ENCODE assay signal across 9 cellular contexts in the genomic region with DNA sequence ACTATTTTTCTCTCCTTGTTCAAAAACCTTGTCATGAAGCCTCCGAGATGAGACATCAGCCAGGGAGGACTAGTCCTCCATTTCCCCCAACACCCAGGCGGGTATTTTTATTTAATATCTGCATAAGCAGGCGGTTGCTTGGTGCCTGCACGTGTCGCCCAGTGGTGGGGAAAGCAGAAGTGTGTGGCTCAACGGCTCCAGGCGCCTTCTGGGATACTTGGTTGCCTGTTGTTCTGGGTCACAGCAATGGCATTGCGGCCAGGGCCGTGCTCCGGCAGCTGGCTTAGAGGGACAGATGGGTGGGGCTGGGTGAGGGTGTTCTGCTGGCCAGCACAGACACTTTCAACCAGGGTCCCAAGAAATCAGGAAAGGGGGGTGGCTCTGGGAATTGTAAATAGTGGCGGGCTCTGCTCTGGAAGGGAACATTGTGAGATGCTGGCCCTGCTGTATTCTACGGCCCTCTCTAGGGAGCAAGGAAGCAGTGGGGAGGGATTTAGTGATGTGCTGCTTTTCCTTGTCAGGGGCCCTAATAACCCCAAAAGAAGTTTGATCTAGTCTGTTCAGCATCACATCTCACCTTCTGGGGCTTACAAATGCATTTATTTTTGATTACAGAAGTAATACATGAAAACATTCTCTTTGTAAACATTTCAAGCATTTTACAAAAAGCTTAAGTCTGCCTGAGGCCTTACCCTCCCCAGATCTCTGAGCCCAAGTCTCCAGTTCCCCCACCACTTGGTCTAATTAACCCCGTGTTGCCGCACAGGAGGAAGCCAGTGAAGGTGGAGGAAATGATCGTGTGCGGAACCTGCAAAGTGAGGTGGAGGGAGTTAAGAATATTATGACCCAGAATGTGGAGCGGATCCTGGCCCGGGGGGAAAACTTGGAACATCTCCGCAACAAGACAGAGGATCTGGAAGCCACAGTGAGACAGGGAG. TPM values are rescaled to one million over a fixed set of nuclear protein-coding genes. Genes with fewer than 3 reads are reported as not detected.
DNase-seq lines count a peak whose midpoint lies in the region; ATAC-seq and TF ChIP-seq lines count a peak whose summit lies in the region.
"Had no signal": no experiment of that assay in that cellular context is flagged by ENCODE, and none has a peak within 500 bp of the region (broad histone marks: within the 10 kb centered on the region; RNA-seq: fewer than 3 reads in every experiment).

No MANE protein-coding gene starts in this region.

- no peaks in the 10 kb centered on the region for H3K9me3 Mint-ChIP-seq in T-helper 1 cell treated with Interleukin-12 subunit alpha and Interleukin-12 subunit beta and Interleukin-4 antibody, amounts not matched to agents 30 μg/mL and 1 μg/mL, for 36 hours

- H3K79me2 ChIP-seq in osteoblast (ENCODE audit: insufficient read depth, low read length), result no peaks in the 10 kb centered on the region

- DNase-seq in foreskin keratinocyte (no peak), osteoblast (ENCODE audit: insufficient read length, low spot score, missing footprints) (peak; percentile 39), ureter (ENCODE audit: low spot score) (no peak), NCI-H2029 (lab: John Stamatoyannopoulos, UW) (no peak), cerebellum (ENCODE audit: low spot score) (no peak)

- H4K20me1 ChIP-seq in osteoblast (ENCODE audit: insufficient read depth, low read length), result no peaks in the 10 kb centered on the region

- H3K4me3 ChIP-seq in osteoblast (ENCODE audit: insufficient read depth, low read length), result no peak overlapping the region

- no peak for TF ChIP-seq CTCF in foreskin keratinocyte (conservative IDR thresholded peaks at IDR 0.05)
- no peak for TF ChIP-seq CTCF in osteoblast (IDR thresholded peaks at IDR 0.05; ENCODE audit: extremely low read depth, low read depth, low read length)

- no peaks in the 10 kb centered on the region for H3K27me3 ChIP-seq in foreskin keratinocyte
- H3K27me3 ChIP-seq in osteoblast (ENCODE audit: insufficient read depth, low read length), result peaks cover 3% of the 10 kb centered on the region

- H3K4me1 Mint-ChIP-seq in T-helper 1 cell treated with Interleukin-12 subunit alpha and Interleukin-12 subunit beta and Interleukin-4 antibody, amounts not matched to agents 30 μg/mL and 1 μg/mL, for 36 hours (ENCODE audit: low read depth), result peaks cover 39% of the 10 kb centered on the region

- no peaks in the 10 kb centered on the region for H3K27me3 Mint-ChIP-seq in T-helper 1 cell treated with Interleukin-12 subunit alpha and Interleukin-12 subunit beta and Interleukin-4 antibody, amounts not matched to agents 30 μg/mL and 1 μg/mL, for 36 hours (ENCODE audit: low read depth)

- H3K4me2 ChIP-seq in osteoblast (ENCODE audit: insufficient read depth, low read length), result no peak overlapping the region

- H3K27ac ChIP-seq in foreskin keratinocyte (peak overlapping the region; percentile 53), osteoblast (ENCODE audit: low read depth, low read length) (no peak overlapping the region)

- no peaks in the 10 kb centered on the region for H3K36me3 ChIP-seq in osteoblast (ENCODE audit: insufficient read depth, low read length)

- H3K4me1 ChIP-seq in foreskin keratinocyte (peaks cover 4% of the 10 kb centered on the region), osteoblast (ENCODE audit: insufficient read depth, low read length) (no peaks in the 10 kb centered on the region)

- peaks cover 27% of the 10 kb centered on the region for H3K36me3 Mint-ChIP-seq in T-helper 1 cell treated with Interleukin-12 subunit alpha and Interleukin-12 subunit beta and Interleukin-4 antibody, amounts not matched to agents 30 μg/mL and 1 μg/mL, for 36 hours (ENCODE audit: low read depth)

- peak overlapping the region; percentile 15 for H2AFZ ChIP-seq in osteoblast (ENCODE audit: low read length)

- H3K4me3 Mint-ChIP-seq in T-helper 1 cell treated with Interleukin-12 subunit alpha and Interleukin-12 subunit beta and Interleukin-4 antibody, amounts not matched to agents 30 μg/mL and 1 μg/mL, for 36 hours, result peak overlapping the region; percentile 93

- no peaks in the 10 kb centered on the region for H3K9me3 ChIP-seq in osteoblast (ENCODE audit: low read depth, low read length)

- ATAC-seq in GM18511 (IDR thresholded peaks at IDR 0.05; ENCODE audit: unreplicated experiment), result peak; percentile 27
- ATAC-seq in HG02938 (IDR thresholded peaks at IDR 0.05; ENCODE audit: unreplicated experiment), result peak; percentile 44
- peak; percentile 16 for ATAC-seq in foreskin keratinocyte

- peak overlapping the region; percentile 77 for H3K27ac Mint-ChIP-seq in T-helper 1 cell treated with Interleukin-12 subunit alpha and Interleukin-12 subunit beta and Interleukin-4 antibody, amounts not matched to agents 30 μg/mL and 1 μg/mL, for 36 hours

RNA-seq across cellular contexts. Expression of a gene that starts 1.1 kb away (rescaled TPM):
- total RNA-seq in foreskin keratinocyte (93.1 and 116 TPM in 2 replicates), osteoblast (2.1 and 2.5 TPM in 2 replicates), ureter (165 TPM), cerebellum (1.6 TPM)
- polyA plus RNA-seq in foreskin keratinocyte, result 286 and 294 TPM in 2 replicates

RNA-seq across cellular contexts. Expression of a gene that starts 5.7 kb away (rescaled TPM):
- total RNA-seq in foreskin keratinocyte, result 0.99 and 1.6 TPM in 2 replicates
- 5.3 and 6.3 TPM in 2 replicates for polyA plus RNA-seq in foreskin keratinocyte
- 21.8 and 27.1 TPM in 2 replicates for total RNA-seq in osteoblast
- 32.8 TPM for total RNA-seq in ureter
- total RNA-seq in cerebellum, result 6.7 TPM
- total RNA-seq: SK-MEL-5 had no signal

RNA-seq across cellular contexts. Expression of a gene that starts 17.0 kb away (rescaled TPM):
- 164 and 177 TPM in 2 replicates for total RNA-seq in foreskin keratinocyte
- polyA plus RNA-seq in foreskin keratinocyte, result 231 and 251 TPM in 2 replicates
- total RNA-seq in osteoblast, result 124 and 146 TPM in 2 replicates
- 115 TPM for total RNA-seq in ureter
- total RNA-seq in cerebellum, result 39.8 TPM

RNA-seq across cellular contexts. Expression of a gene that starts 17.2 kb away (rescaled TPM):
- total RNA-seq in foreskin keratinocyte, result 36.2 and 36.8 TPM in 2 replicates
- polyA plus RNA-seq in foreskin keratinocyte, result 24.9 and 27.2 TPM in 2 replicates
- total RNA-seq in osteoblast, result 40.9 and 52.5 TPM in 2 replicates
- 48.9 TPM for total RNA-seq in ureter
- total RNA-seq in cerebellum, result 34.1 TPM

RNA-seq across cellular contexts. Expression of a gene that starts 24.0 kb away (rescaled TPM):
- total RNA-seq in foreskin keratinocyte, result 8.1 and 8.8 TPM in 2 replicates
- 12.7 and 12.8 TPM in 2 replicates for polyA plus RNA-seq in foreskin keratinocyte
- 17.7 and 20.6 TPM in 2 replicates for total RNA-seq in osteoblast
- 19.5 TPM for total RNA-seq in ureter
- total RNA-seq in cerebellum, result 6.3 TPM

Comparison
In these comparisons a context has a peak if more than half of its experiments do, and no peak if none do; other contexts are left out.
1. RNA of a gene that starts 1.1 kb away (total RNA-seq): 165 TPM in ureter (single experiment) and 93.1 to 116 TPM in foreskin keratinocyte; 2.1 to 2.5 TPM in osteoblast and 1.6 TPM in cerebellum (single experiment); every median in the first group is over 10 times any median in the second.
2. Peak in every context shown above with its lines, with median percentiles within 50 percentile points of each other: ATAC-seq.